ENCODE assay signal across 8 cellular contexts in the genomic region with DNA sequence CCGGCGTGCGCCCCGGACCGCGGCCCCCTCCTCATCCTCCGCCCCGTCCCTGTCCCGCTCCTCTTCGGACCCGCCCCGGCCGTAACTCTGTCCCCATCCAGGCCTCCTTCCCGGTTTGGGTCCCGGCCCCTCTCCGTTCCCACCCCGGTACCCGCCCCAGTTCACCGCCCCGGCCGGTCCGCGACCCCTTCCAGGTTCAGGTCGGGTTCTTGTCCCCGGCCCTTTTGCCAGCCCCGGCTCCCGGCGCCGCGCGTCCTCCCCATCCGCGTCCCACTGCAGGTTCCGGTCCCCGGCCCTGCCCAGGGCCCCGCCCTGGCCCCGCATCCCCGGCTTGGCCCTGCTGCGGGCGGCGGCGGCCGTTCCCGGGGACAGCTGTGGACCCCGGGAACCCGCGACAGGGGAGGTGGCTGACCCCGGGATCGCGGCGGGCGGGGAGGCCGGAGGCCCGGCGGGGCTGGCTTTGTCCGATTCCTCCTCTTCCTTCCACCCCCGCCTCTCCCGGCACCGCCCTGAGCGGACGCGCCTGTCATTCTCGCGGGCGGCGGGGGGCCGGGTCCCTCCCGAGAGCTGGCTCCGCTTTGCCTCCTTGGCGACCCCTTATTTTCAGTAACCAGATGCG. TPM values are rescaled to one million over a fixed set of nuclear protein-coding genes. Genes with fewer than 3 reads are reported as not detected.
DNase-seq lines count a peak whose midpoint lies in the region; ATAC-seq and TF ChIP-seq lines count a peak whose summit lies in the region.

No MANE protein-coding gene starts in this region.

- peaks cover 23% of the 10 kb centered on the region for H3K4me1 Mint-ChIP-seq in T-helper 17 cell

- TF ChIP-seq POLR2A in GM18505 (IDR thresholded peaks at IDR 0.05; ENCODE audit: borderline replicate concordance, extremely low read depth, insufficient read depth, insufficient read length), result no peak

- ATAC-seq in GM18505 (IDR thresholded peaks at IDR 0.05; ENCODE audit: unreplicated experiment) (peak; percentile 26), HG03108 (IDR thresholded peaks at IDR 0.05; ENCODE audit: unreplicated experiment) (peak; percentile 22), T-helper 17 cell (peak; percentile 36), left colon (peak; percentile 45)

- peak overlapping the region; percentile 87 for H3K4me3 ChIP-seq in ACC112 (ENCODE audit: low read depth, low read length)

- peak overlapping the region; percentile 91 for H3K27ac ChIP-seq in ACC112 (ENCODE audit: low read depth, low read length)

- H3K4me3 Mint-ChIP-seq in T-helper 17 cell, result peak overlapping the region; percentile 91

- no peaks in the 10 kb centered on the region for H3K9me3 ChIP-seq in T-helper 17 cell (ENCODE audit: control insufficient read depth, low read length, poor library complexity, severe bottlenecking)

- H3K36me3 Mint-ChIP-seq in T-helper 17 cell (ENCODE audit: low read depth), result no peaks in the 10 kb centered on the region

- peak overlapping the region; percentile 85 for H3K27ac Mint-ChIP-seq in T-helper 17 cell

- DNase-seq in T-helper 17 cell, result peak; percentile 14 to 30 (median 23)
- DNase-seq in central memory CD4-positive, alpha-beta T cell, result peak; percentile 24
- peak; percentile 60 to 70 for DNase-seq in left colon
- DNase-seq in stimulated activated CD4-positive, alpha-beta T cell treated with anti-CD3 and anti-CD28 coated beads, Interleukin-2, amount 100 ng/mL, for 48 hours, result peak; percentile 43 to 50
- no peak for DNase-seq in pons (ENCODE audit: low spot score)

- H3K27me3 Mint-ChIP-seq in T-helper 17 cell, result no peaks in the 10 kb centered on the region

- H3K27me3 ChIP-seq in ACC112 (ENCODE audit: insufficient read depth, low read length), result no peaks in the 10 kb centered on the region

- H3K79me2 ChIP-seq in ACC112 (ENCODE audit: control insufficient read depth, insufficient read depth, low read length, unreplicated experiment), result peaks cover 57% of the 10 kb centered on the region

- peak overlapping the region; percentile 98 for H2AFZ ChIP-seq in ACC112 (ENCODE audit: low read length, unreplicated experiment)

- intact Hi-C loops in left colon (cut with DNase I, micrococcal nuclease), result loop anchor here in 1 of 2 donors (10.0 kb wide), 1 partner anchor 55 kb away; no protein-coding TSS in a partner anchor

- H3K36me3 ChIP-seq in ACC112 (ENCODE audit: insufficient read depth, low read length), result no peaks in the 10 kb centered on the region; the same call in 1 of the 2 replicates

- peaks cover 23% of the 10 kb centered on the region for H3K4me1 ChIP-seq in ACC112 (ENCODE audit: control insufficient read depth, insufficient read depth, low read length, unreplicated experiment)

RNA-seq across cellular contexts. Expression of a gene that starts 0.6 kb away (rescaled TPM):
- total RNA-seq in T-helper 17 cell (100 to 1,000 TPM; 162 to 198 TPM), left colon (10 to 100 TPM; 83.6 to 88.0 TPM)
